Comparison of ENCODE assay signal across 28 cellular contexts in genomic region chr6:32146687-32147086, GRCh38. TPM values are rescaled to one million over a fixed set of nuclear protein-coding genes. Genes with fewer than 3 reads are reported as not detected.
DNase-seq lines count a peak whose midpoint lies in the region; ATAC-seq, FAIRE-seq and TF ChIP-seq lines count a peak whose summit lies in the region.
"Had no signal": no experiment of that assay in that cellular context is flagged by ENCODE, and none has a peak within 500 bp of the region (broad histone marks: within the 10 kb centered on the region; RNA-seq: fewer than 3 reads in every experiment).

No MANE protein-coding gene starts in this region.

- H3K27ac Mint-ChIP-seq in immature natural killer cell = peak overlapping the region in 4 of 6 donors; percentile 9 to 32 (median 20)
- H3K27ac Mint-ChIP-seq: activated naive CD8-positive, alpha-beta T cell treated with anti-CD3 and anti-CD28 coated beads, Interleukin-2, amount 10 ng/mL, durations not matched to agents 7 days and 5 days; IgD-negative memory B cell; stimulated activated naive B cell treated with anti-CD40 and anti-IgM and Interleukin-4, amounts not matched to agents 10 μg/mL and 1 μg/mL and 100 μg/mL, for 72 hours had no signal

- TF ChIP-seq RAD21 in HepG2 (CRISPR knock-in tag; IDR thresholded peaks at IDR 0.05) = no peak

- H4K20me1 ChIP-seq in HepG2 (ENCODE audit: insufficient read depth, low read length) = no peaks in the 10 kb centered on the region

- intact Hi-C loops in HepG2 (cut with micrococcal nuclease; ENCODE audit: unreplicated experiment) = no loop called here
- intact Hi-C loops in right lobe of liver (cut with DNase I) = no loop called here

- DNase-seq in HepG2 (ENCODE audit: low spot score) (no peak), right lobe of liver (no peak), SK-N-MC (ENCODE audit: low read depth, low spot score) (no peak), immature natural killer cell (no peak), NCI-H1436 treated with DMSO at 0.1 percent for 48 hours (lab: John Stamatoyannopoulos, UW) (no peak)
- no peak for DNase-seq in activated CD4-positive, alpha-beta T cell treated with anti-CD3 and anti-CD28 coated beads for 48 hours
- DNase-seq: activated effector memory CD4-positive, alpha-beta T cell treated with anti-CD3 and anti-CD28 coated beads, Interleukin-2, amount 50 U/mL, for 16 hours; activated naive CD8-positive, alpha-beta T cell treated with anti-CD3 and anti-CD28 coated beads, Interleukin-2, amount 10 ng/mL, durations not matched to agents 7 days and 5 days; activated T-cell treated with anti-CD3 and anti-CD28 coated beads, Interleukin-2, amount 50 U/mL, for 1 hour; AML-193; CD4-positive, CD25-positive, alpha-beta regulatory T cell; effector memory CD4-positive, alpha-beta T cell; erythroblast; islet precursor cell; left ventricle myocardium inferior; NCI-H2107; NCI-H345; ovary; Peyer's patch; SIG-M5; stimulated activated naive B cell treated with anti-CD40 and anti-IgM and Interleukin-4, amounts not matched to agents 10 μg/mL and 1 μg/mL and 100 μg/mL, for 72 hours; SW 1271 had no signal

- 41% methylated on average over 4 of the region's 4 CpGs for WGBS in HepG2 (ENCODE audit: low lambda C conversion rate)
- 34% methylated on average over 4 of the region's 4 CpGs for WGBS in right lobe of liver (ENCODE audit: insufficient coverage, low coverage, low lambda C conversion rate, missing lambda C conversion rate)

- H3K36me3 Mint-ChIP-seq in immature natural killer cell = peaks cover 0 to 7% (median 0%) of the 10 kb centered on the region in 3 donors
- H3K36me3 Mint-ChIP-seq: activated naive CD8-positive, alpha-beta T cell treated with anti-CD3 and anti-CD28 coated beads, Interleukin-2, amount 10 ng/mL, durations not matched to agents 7 days and 5 days; CD4-positive, CD25-positive, alpha-beta regulatory T cell; IgD-negative memory B cell had no signal

- H3K27me3 ChIP-seq in HepG2 (ENCODE audit: control insufficient read depth in 1 of 2, insufficient read depth in 2 of 2, low read length in 2 of 2) = peaks cover 0 to 5% of the 10 kb centered on the region in 2 experiments; a peak in 1 of 5 replicates
- peaks cover 0 to 6% of the 10 kb centered on the region in 2 donors for H3K27me3 ChIP-seq in right lobe of liver
- H3K27me3 ChIP-seq: ovary, Peyer's patch had no signal

- H3K9ac ChIP-seq in HepG2 (ENCODE audit: insufficient read depth, low read depth, low read length) = no peak overlapping the region
- no peak overlapping the region for H3K9ac ChIP-seq in SK-N-MC (ENCODE audit: insufficient read length)

- CTCF ChIA-PET in HepG2 (lab: Yijun Ruan, JAX; ENCODE audit: low intra/inter-chr PET ratio, low total read pairs) = no interaction called here

- H3K4me2 ChIP-seq in HepG2 (ENCODE audit: low read depth, low read length) = no peak overlapping the region

- no peak overlapping the region for H3K27ac ChIP-seq in HepG2 (ENCODE audit: extremely low read length, insufficient read depth, low read length)
- no peak overlapping the region for H3K27ac ChIP-seq in right lobe of liver
- H3K27ac ChIP-seq in SK-N-MC = peak overlapping the region; percentile 48
- H3K27ac ChIP-seq: coronary artery, left ventricle myocardium inferior, Peyer's patch had no signal

- POLR2A ChIA-PET in HepG2 (lab: Yijun Ruan, JAX) = no interaction called here

- TF ChIP-seq CTCF in HepG2 (CRISPR knock-in tag; IDR thresholded peaks at IDR 0.05) (no peak), right lobe of liver (IDR thresholded peaks at IDR 0.05) (no peak)

- ATAC-seq in HepG2 (no peak), right lobe of liver (no peak), HG03378 (IDR thresholded peaks at IDR 0.05; ENCODE audit: unreplicated experiment) (no peak), HG03280 (IDR thresholded peaks at IDR 0.05; ENCODE audit: unreplicated experiment) (no peak)
- ATAC-seq: stimulated activated naive B cell treated with anti-CD40 and anti-IgM and Interleukin-4, amounts not matched to agents 10 μg/mL and 1 μg/mL and 100 μg/mL, for 72 hours had no signal

- H3K79me2 ChIP-seq in HepG2 (ENCODE audit: insufficient read depth, low read length) = no peaks in the 10 kb centered on the region

- H3K4me3 Mint-ChIP-seq in immature natural killer cell = peak overlapping the region in 3 of 5 donors; percentile 2 to 61 (median 48)
- H3K4me3 Mint-ChIP-seq: activated naive CD8-positive, alpha-beta T cell treated with anti-CD3 and anti-CD28 coated beads, Interleukin-2, amount 10 ng/mL, durations not matched to agents 7 days and 5 days; stimulated activated naive B cell treated with anti-CD40 and anti-IgM and Interleukin-4, amounts not matched to agents 10 μg/mL and 1 μg/mL and 100 μg/mL, for 72 hours had no signal

- peaks cover 0 to 6% (median 2%) of the 10 kb centered on the region in 6 donors for H3K9me3 Mint-ChIP-seq in immature natural killer cell
- H3K9me3 Mint-ChIP-seq: activated naive CD8-positive, alpha-beta T cell treated with anti-CD3 and anti-CD28 coated beads, Interleukin-2, amount 10 ng/mL, durations not matched to agents 7 days and 5 days; stimulated activated naive B cell treated with anti-CD40 and anti-IgM and Interleukin-4, amounts not matched to agents 10 μg/mL and 1 μg/mL and 100 μg/mL, for 72 hours had no signal

- peaks cover 30 to 41% of the 10 kb centered on the region in 2 donors for H3K4me1 Mint-ChIP-seq in immature natural killer cell

- H3K36me3 ChIP-seq in HepG2 (replicated peaks in 1 of 2; ENCODE audit: control insufficient read depth in 1 of 2, insufficient read depth in 2 of 2, low read length in 2 of 2) (no peaks in the 10 kb centered on the region), right lobe of liver (no peaks in the 10 kb centered on the region), SK-N-MC (ENCODE audit: insufficient read depth, low read length) (no peaks in the 10 kb centered on the region)
- H3K36me3 ChIP-seq: left ventricle myocardium inferior, ovary, Peyer's patch had no signal

- peaks cover 7 to 23% (median 12%) of the 10 kb centered on the region in 3 donors for H3K27me3 Mint-ChIP-seq in immature natural killer cell (ENCODE audit: low read depth in 3 of 3)

- H2AFZ ChIP-seq in HepG2 (ENCODE audit: low read length) = peak overlapping the region; percentile 29

- peaks cover 16% of the 10 kb centered on the region for H3K4me1 ChIP-seq in HepG2 (ENCODE audit: insufficient read depth, low read length)
- no peaks in the 10 kb centered on the region for H3K4me1 ChIP-seq in right lobe of liver
- H3K4me1 ChIP-seq: left ventricle myocardium inferior had no signal

- H3K4me3 ChIP-seq in HepG2 (replicated peaks in 1 of 3; ENCODE audit: insufficient read depth in 1 of 3, low read depth in 2 of 3, low read length in 3 of 3) = no peak overlapping the region
- no peak overlapping the region for H3K4me3 ChIP-seq in right lobe of liver
- H3K4me3 ChIP-seq in SK-N-MC = no peak overlapping the region
- H3K4me3 ChIP-seq: coronary artery, left ventricle myocardium inferior, ovary, Peyer's patch had no signal

- FAIRE-seq in HepG2 (lab: Jason Lieb, UNC) = no peak

- TF ChIP-seq POLR2A in HepG2 (IDR thresholded peaks at IDR 0.05; ENCODE audit: insufficient read depth in 1 of 2, low read depth in 2 of 2, low read length in 2 of 2) = no peak
- TF ChIP-seq POLR2A in right lobe of liver (IDR thresholded peaks at IDR 0.05) = no peak

- H3K9me3 ChIP-seq in HepG2 (ENCODE audit: low read length) = no peaks in the 10 kb centered on the region
- no peaks in the 10 kb centered on the region for H3K9me3 ChIP-seq in right lobe of liver
- no peaks in the 10 kb centered on the region for H3K9me3 ChIP-seq in SK-N-MC (ENCODE audit: low read depth, low read length)
- H3K9me3 ChIP-seq: left ventricle myocardium inferior, ovary, Peyer's patch had no signal

- TF ChIP-seq EP300 in HepG2 (IDR thresholded peaks at IDR 0.05; ENCODE audit: low read depth in 2 of 2, low read length in 2 of 2) = no peak
- TF ChIP-seq EP300 in HepG2 (CRISPR knock-in tag; IDR thresholded peaks at IDR 0.05; ENCODE audit: borderline replicate concordance) = no peak

- in situ Hi-C loops in HepG2 (cut with HindIII; ENCODE audit: extremely low pct_ligation_motif_present, low pct_unique_long_range_greater_than_20kb) = no loop called here

- BruUV-seq in HepG2 (replicated peaks; lab: Mats Ljungman, UMichigan) = no TSS peak

RNA-seq across cellular contexts. Expression of gene PRRT1, which starts 5.1 kb away (rescaled TPM):
- total RNA-seq in HepG2 (2016; rRNA removed; fragmentation: Illumina TruSeq; extraction: Trizol) = 0.11 and 0.64 TPM in 2 replicates
- total RNA-seq in HepG2 (2016; cell fraction: cytosol; rRNA removed; fragmentation: Illumina TruSeq; extraction: Trizol; ENCODE audit: low read depth) = not detected in 2 replicates
- 0.41 TPM in 1 of 2 replicates, not detected in the other for total RNA-seq in HepG2 (2016; cell fraction: insoluble cytoplasmic fraction; rRNA removed; fragmentation: Illumina TruSeq; extraction: Trizol)
- 0.40 and 0.55 TPM in 2 replicates for total RNA-seq in HepG2 (2016; cell fraction: membrane; rRNA removed; fragmentation: Illumina TruSeq; extraction: Trizol)
- 0.63 and 1.3 TPM in 2 replicates for total RNA-seq in HepG2 (2016; cell fraction: nucleus; rRNA removed; fragmentation: Illumina TruSeq; extraction: Trizol)
- 1.4 TPM in 2 replicates for polyA plus RNA-seq in HepG2 (2011; rRNA removed)
- polyA plus RNA-seq in HepG2 (2011; cell fraction: cytosol; rRNA removed) = 0.38 and 0.76 TPM in 2 replicates
- polyA plus RNA-seq in HepG2 (2011; cell fraction: nucleus; rRNA removed) = 13.0 TPM in 2 replicates
- polyA plus RNA-seq in HepG2 (2012) = 3.2 and 3.3 TPM in 2 replicates
- 0.88 and 0.94 TPM in 2 replicates for polyA plus RNA-seq in HepG2 (2016; cell fraction: cytosol; fragmentation: Illumina TruSeq; extraction: Trizol; ENCODE audit: low read depth)
- 1.6 and 2.0 TPM in 2 replicates for polyA plus RNA-seq in HepG2 (2016; cell fraction: insoluble cytoplasmic fraction; fragmentation: Illumina TruSeq; extraction: Trizol; ENCODE audit: low read depth)
- polyA plus RNA-seq in HepG2 (2016; cell fraction: membrane; fragmentation: Illumina TruSeq; extraction: Trizol; ENCODE audit: low read depth) = 2.4 TPM in 2 replicates
- polyA plus RNA-seq in HepG2 (2016; cell fraction: nucleus; fragmentation: Illumina TruSeq; extraction: Trizol; ENCODE audit: insufficient read depth, low read depth) = 10.1 and 13.9 TPM in 2 replicates
- 0.35 and 0.42 TPM in 2 replicates for polyA minus RNA-seq in HepG2 (2011; rRNA and poly(A)+ RNA removed; ENCODE audit: low replicate concordance)
- polyA minus RNA-seq in HepG2 (2011; cell fraction: cytosol; rRNA and poly(A)+ RNA removed) = 0.69 TPM in 1 of 2 replicates, not detected in the other
- polyA minus RNA-seq in HepG2 (2011; cell fraction: nucleus; rRNA and poly(A)+ RNA removed) = 0.25 and 0.52 TPM in 2 replicates
- under 1 TPM in 4 of 6 experiments, not detected in 2; 0.13 to 0.29 (median 0.24) TPM for total RNA-seq in right lobe of liver
- not detected for polyA plus RNA-seq in immature natural killer cell
- total RNA-seq: renal cortical epithelial cell, skeletal muscle tissue had no signal
- polyA plus RNA-seq: IgD-negative memory B cell had no signal

RNA-seq across cellular contexts. Expression of gene PPT2, which starts 7.3 kb away (rescaled TPM):
- total RNA-seq in HepG2 (2016; rRNA removed; fragmentation: Illumina TruSeq; extraction: Trizol) (20.1 and 39.2 TPM in 2 replicates), right lobe of liver (10 to 100 TPM in 2 of 6 experiments, 1 to 10 TPM in 4; 6.4 to 16.0 (median 8.9) TPM)
- 5.6 and 9.7 TPM in 2 replicates for total RNA-seq in HepG2 (2016; cell fraction: cytosol; rRNA removed; fragmentation: Illumina TruSeq; extraction: Trizol; ENCODE audit: low read depth)
- 19.2 and 37.8 TPM in 2 replicates for total RNA-seq in HepG2 (2016; cell fraction: insoluble cytoplasmic fraction; rRNA removed; fragmentation: Illumina TruSeq; extraction: Trizol)
- total RNA-seq in HepG2 (2016; cell fraction: membrane; rRNA removed; fragmentation: Illumina TruSeq; extraction: Trizol) = 16.4 and 20.0 TPM in 2 replicates
- 35.4 and 44.6 TPM in 2 replicates for total RNA-seq in HepG2 (2016; cell fraction: nucleus; rRNA removed; fragmentation: Illumina TruSeq; extraction: Trizol)
- polyA plus RNA-seq in HepG2 (2011; rRNA removed) (61.8 and 79.3 TPM in 2 replicates), immature natural killer cell (10 to 100 TPM; 13.1 to 17.0 (median 16.0) TPM)
- polyA plus RNA-seq in HepG2 (2011; cell fraction: cytosol; rRNA removed) = 49.1 and 57.1 TPM in 2 replicates
- polyA plus RNA-seq in HepG2 (2011; cell fraction: nucleus; rRNA removed) = 64.9 and 74.8 TPM in 2 replicates
- polyA plus RNA-seq in HepG2 (2012) = 26.9 and 27.6 TPM in 2 replicates
- 6.6 and 9.2 TPM in 2 replicates for polyA plus RNA-seq in HepG2 (2016; cell fraction: cytosol; fragmentation: Illumina TruSeq; extraction: Trizol; ENCODE audit: low read depth)
- polyA plus RNA-seq in HepG2 (2016; cell fraction: insoluble cytoplasmic fraction; fragmentation: Illumina TruSeq; extraction: Trizol; ENCODE audit: low read depth) = 22.9 and 24.6 TPM in 2 replicates
- polyA plus RNA-seq in HepG2 (2016; cell fraction: membrane; fragmentation: Illumina TruSeq; extraction: Trizol; ENCODE audit: low read depth) = 13.8 and 16.0 TPM in 2 replicates
- polyA plus RNA-seq in HepG2 (2016; cell fraction: nucleus; fragmentation: Illumina TruSeq; extraction: Trizol; ENCODE audit: insufficient read depth, low read depth) = 77.3 and 84.1 TPM in 2 replicates
- 61.4 and 89.7 TPM in 2 replicates for polyA minus RNA-seq in HepG2 (2011; rRNA and poly(A)+ RNA removed; ENCODE audit: low replicate concordance)
- 17.0 and 18.1 TPM in 2 replicates for polyA minus RNA-seq in HepG2 (2011; cell fraction: cytosol; rRNA and poly(A)+ RNA removed)
- 28.8 and 29.7 TPM in 2 replicates for polyA minus RNA-seq in HepG2 (2011; cell fraction: nucleus; rRNA and poly(A)+ RNA removed)

RNA-seq across cellular contexts. Expression of gene FKBPL, which starts 16.6 kb away (rescaled TPM):
- 10.0 and 11.0 TPM in 2 replicates for total RNA-seq in HepG2 (2016; rRNA removed; fragmentation: Illumina TruSeq; extraction: Trizol)
- total RNA-seq in HepG2 (2016; cell fraction: cytosol; rRNA removed; fragmentation: Illumina TruSeq; extraction: Trizol; ENCODE audit: low read depth) = 3.2 and 3.3 TPM in 2 replicates
- total RNA-seq in HepG2 (2016; cell fraction: insoluble cytoplasmic fraction; rRNA removed; fragmentation: Illumina TruSeq; extraction: Trizol) = 10.6 and 12.0 TPM in 2 replicates
- total RNA-seq in HepG2 (2016; cell fraction: membrane; rRNA removed; fragmentation: Illumina TruSeq; extraction: Trizol) = 5.3 and 5.7 TPM in 2 replicates
- total RNA-seq in HepG2 (2016; cell fraction: nucleus; rRNA removed; fragmentation: Illumina TruSeq; extraction: Trizol) = 3.6 and 4.7 TPM in 2 replicates
- polyA plus RNA-seq in HepG2 (2011; rRNA removed) = 2.9 and 3.0 TPM in 2 replicates
- polyA plus RNA-seq in HepG2 (2011; cell fraction: cytosol; rRNA removed) = 3.5 and 3.9 TPM in 2 replicates
- polyA plus RNA-seq in HepG2 (2011; cell fraction: nucleus; rRNA removed) = 2.3 TPM in 2 replicates
- 2.4 and 3.6 TPM in 2 replicates for polyA plus RNA-seq in HepG2 (2012)
- 2.5 and 3.0 TPM in 2 replicates for polyA plus RNA-seq in HepG2 (2016; cell fraction: cytosol; fragmentation: Illumina TruSeq; extraction: Trizol; ENCODE audit: low read depth)
- 10.8 and 12.4 TPM in 2 replicates for polyA plus RNA-seq in HepG2 (2016; cell fraction: insoluble cytoplasmic fraction; fragmentation: Illumina TruSeq; extraction: Trizol; ENCODE audit: low read depth)
- polyA plus RNA-seq in HepG2 (2016; cell fraction: membrane; fragmentation: Illumina TruSeq; extraction: Trizol; ENCODE audit: low read depth) = 3.5 and 4.2 TPM in 2 replicates
- 7.2 and 7.7 TPM in 2 replicates for polyA plus RNA-seq in HepG2 (2016; cell fraction: nucleus; fragmentation: Illumina TruSeq; extraction: Trizol; ENCODE audit: insufficient read depth, low read depth)
- 3.3 and 9.3 TPM in 2 replicates for polyA minus RNA-seq in HepG2 (2011; rRNA and poly(A)+ RNA removed; ENCODE audit: low replicate concordance)
- polyA minus RNA-seq in HepG2 (2011; cell fraction: cytosol; rRNA and poly(A)+ RNA removed) = 1.8 and 2.4 TPM in 2 replicates
- polyA minus RNA-seq in HepG2 (2011; cell fraction: nucleus; rRNA and poly(A)+ RNA removed) = 1.2 and 1.7 TPM in 2 replicates
- 1 to 10 TPM; 1.5 to 2.7 (median 2.2) TPM for total RNA-seq in right lobe of liver
- polyA plus RNA-seq in immature natural killer cell = 1 to 10 TPM; 2.9 to 3.5 (median 3.2) TPM

RNA-seq across cellular contexts. Expression of gene EGFL8, which starts 17.7 kb away (rescaled TPM):
- total RNA-seq in HepG2 (2016; rRNA removed; fragmentation: Illumina TruSeq; extraction: Trizol) (3.1 and 11.5 TPM in 2 replicates), right lobe of liver (1 to 10 TPM; 1.4 to 6.0 (median 4.2) TPM)
- total RNA-seq in HepG2 (2016; cell fraction: cytosol; rRNA removed; fragmentation: Illumina TruSeq; extraction: Trizol; ENCODE audit: low read depth) = 10.1 and 11.4 TPM in 2 replicates
- total RNA-seq in HepG2 (2016; cell fraction: insoluble cytoplasmic fraction; rRNA removed; fragmentation: Illumina TruSeq; extraction: Trizol) = 2.7 and 10.8 TPM in 2 replicates
- 8.3 and 8.6 TPM in 2 replicates for total RNA-seq in HepG2 (2016; cell fraction: membrane; rRNA removed; fragmentation: Illumina TruSeq; extraction: Trizol)
- 10.1 and 19.2 TPM in 2 replicates for total RNA-seq in HepG2 (2016; cell fraction: nucleus; rRNA removed; fragmentation: Illumina TruSeq; extraction: Trizol)
- polyA plus RNA-seq in HepG2 (2011; rRNA removed) (10.0 and 11.5 TPM in 2 replicates), immature natural killer cell (not detected)
- 2.6 and 4.0 TPM in 2 replicates for polyA plus RNA-seq in HepG2 (2011; cell fraction: cytosol; rRNA removed)
- polyA plus RNA-seq in HepG2 (2011; cell fraction: nucleus; rRNA removed) = 57.8 and 67.9 TPM in 2 replicates
- polyA plus RNA-seq in HepG2 (2012) = 6.6 and 13.6 TPM in 2 replicates
- 13.9 and 14.0 TPM in 2 replicates for polyA plus RNA-seq in HepG2 (2016; cell fraction: cytosol; fragmentation: Illumina TruSeq; extraction: Trizol; ENCODE audit: low read depth)
- 3.1 and 5.1 TPM in 2 replicates for polyA plus RNA-seq in HepG2 (2016; cell fraction: insoluble cytoplasmic fraction; fragmentation: Illumina TruSeq; extraction: Trizol; ENCODE audit: low read depth)
- 9.9 and 10.7 TPM in 2 replicates for polyA plus RNA-seq in HepG2 (2016; cell fraction: membrane; fragmentation: Illumina TruSeq; extraction: Trizol; ENCODE audit: low read depth)
- 58.3 and 58.6 TPM in 2 replicates for polyA plus RNA-seq in HepG2 (2016; cell fraction: nucleus; fragmentation: Illumina TruSeq; extraction: Trizol; ENCODE audit: insufficient read depth, low read depth)
- polyA minus RNA-seq in HepG2 (2011; rRNA and poly(A)+ RNA removed; ENCODE audit: low replicate concordance) = 1.8 and 2.1 TPM in 2 replicates
- polyA minus RNA-seq in HepG2 (2011; cell fraction: cytosol; rRNA and poly(A)+ RNA removed) = 0.30 and 0.88 TPM in 2 replicates
- polyA minus RNA-seq in HepG2 (2011; cell fraction: nucleus; rRNA and poly(A)+ RNA removed) = 6.0 and 7.3 TPM in 2 replicates
- polyA plus RNA-seq: IgD-negative memory B cell had no signal

RNA-seq across cellular contexts. Expression of gene ATF6B, which starts 18.6 kb away (rescaled TPM):
- total RNA-seq in HepG2 (2016; rRNA removed; fragmentation: Illumina TruSeq; extraction: Trizol) (7.5 and 18.1 TPM in 2 replicates), right lobe of liver (10 to 100 TPM; 15.2 to 35.5 (median 33.2) TPM)
- total RNA-seq in HepG2 (2016; cell fraction: cytosol; rRNA removed; fragmentation: Illumina TruSeq; extraction: Trizol; ENCODE audit: low read depth) = 5.4 and 6.0 TPM in 2 replicates
- 6.5 and 17.9 TPM in 2 replicates for total RNA-seq in HepG2 (2016; cell fraction: insoluble cytoplasmic fraction; rRNA removed; fragmentation: Illumina TruSeq; extraction: Trizol)
- total RNA-seq in HepG2 (2016; cell fraction: membrane; rRNA removed; fragmentation: Illumina TruSeq; extraction: Trizol) = 4.1 and 4.3 TPM in 2 replicates
- 22.6 and 23.3 TPM in 2 replicates for total RNA-seq in HepG2 (2016; cell fraction: nucleus; rRNA removed; fragmentation: Illumina TruSeq; extraction: Trizol)
- polyA plus RNA-seq in HepG2 (2011; rRNA removed) (44.0 and 45.8 TPM in 2 replicates), immature natural killer cell (10 to 100 TPM; 19.1 to 39.6 (median 20.7) TPM)
- 13.6 and 15.3 TPM in 2 replicates for polyA plus RNA-seq in HepG2 (2011; cell fraction: cytosol; rRNA removed)
- 155 and 167 TPM in 2 replicates for polyA plus RNA-seq in HepG2 (2011; cell fraction: nucleus; rRNA removed)
- polyA plus RNA-seq in HepG2 (2012) = 24.1 and 28.4 TPM in 2 replicates
- polyA plus RNA-seq in HepG2 (2016; cell fraction: cytosol; fragmentation: Illumina TruSeq; extraction: Trizol; ENCODE audit: low read depth) = 2.5 and 3.2 TPM in 2 replicates
- 10.4 and 12.2 TPM in 2 replicates for polyA plus RNA-seq in HepG2 (2016; cell fraction: insoluble cytoplasmic fraction; fragmentation: Illumina TruSeq; extraction: Trizol; ENCODE audit: low read depth)
- 3.3 and 4.5 TPM in 2 replicates for polyA plus RNA-seq in HepG2 (2016; cell fraction: membrane; fragmentation: Illumina TruSeq; extraction: Trizol; ENCODE audit: low read depth)
- 77.6 and 81.7 TPM in 2 replicates for polyA plus RNA-seq in HepG2 (2016; cell fraction: nucleus; fragmentation: Illumina TruSeq; extraction: Trizol; ENCODE audit: insufficient read depth, low read depth)
- polyA minus RNA-seq in HepG2 (2011; rRNA and poly(A)+ RNA removed; ENCODE audit: low replicate concordance) = 79.0 and 84.0 TPM in 2 replicates
- 14.2 and 16.6 TPM in 2 replicates for polyA minus RNA-seq in HepG2 (2011; cell fraction: cytosol; rRNA and poly(A)+ RNA removed)
- 40.5 and 43.0 TPM in 2 replicates for polyA minus RNA-seq in HepG2 (2011; cell fraction: nucleus; rRNA and poly(A)+ RNA removed)
